Comparison of ENCODE assay signal across 17 cellular contexts in genomic region chr6:311679-312220, GRCh38. TPM values are rescaled to one million over a fixed set of nuclear protein-coding genes. Genes with fewer than 3 reads are reported as not detected.
DNase-seq lines count a peak whose midpoint lies in the region; ATAC-seq and TF ChIP-seq lines count a peak whose summit lies in the region.
"Had no signal": no experiment of that assay in that cellular context is flagged by ENCODE, and none has a peak within 500 bp of the region (broad histone marks: within the 10 kb centered on the region; RNA-seq: fewer than 3 reads in every experiment).

No MANE protein-coding gene starts in this region.

- H3K4me3 ChIP-seq in left ventricle myocardium inferior (no peak overlapping the region), spleen (no peak overlapping the region)
- H3K4me3 ChIP-seq: dorsolateral prefrontal cortex, ovary had no signal

- TF ChIP-seq CTCF in left ventricle myocardium inferior (IDR thresholded peaks at IDR 0.05; ENCODE audit: borderline replicate concordance) (no peak), spleen (IDR thresholded peaks at IDR 0.05 in 8 of 11, conservative IDR thresholded peaks at IDR 0.05 in 3 of 11) (no peak)

- TF ChIP-seq POLR2A in spleen (IDR thresholded peaks at IDR 0.05): no peak

- no peaks in the 10 kb centered on the region for H3K9me3 ChIP-seq in left ventricle myocardium inferior (replicated peaks)
- H3K9me3 ChIP-seq in spleen: no peaks in the 10 kb centered on the region
- H3K9me3 ChIP-seq: ovary had no signal

- DNase-seq in activated T-cell treated with anti-CD3 and anti-CD28 coated beads for 4 hours (peak; percentile 9), astrocyte of the hippocampus (ENCODE audit: low read depth, low spot score) (peak; percentile 16), left ventricle myocardium inferior (peak; percentile 63), spleen (peak; percentile 74), NK-92 (lab: John Stamatoyannopoulos, UW; ENCODE audit: unreplicated experiment) (no peak)
- DNase-seq in activated T-cell treated with anti-CD3 and anti-CD28 coated beads, Interleukin-2, amount 50 U/mL, for 48 hours: no peak
- DNase-seq: activated CD4-positive, alpha-beta memory T cell treated with anti-CD3 and anti-CD28 coated beads, Interleukin-2, amount 10 ng/mL, durations not matched to agents 7 days and 5 days; activated naive CD8-positive, alpha-beta T cell treated with anti-CD3 and anti-CD28 coated beads, Interleukin-2, amount 10 ng/mL, durations not matched to agents 7 days and 5 days; C1 segment of cervical spinal cord; dorsolateral prefrontal cortex; GDM1; NCI-H1930; small intestine; stimulated activated CD8-positive, alpha-beta memory T cell treated with anti-CD3 and anti-CD28 coated beads, Interleukin-4, amount 100 ng/mL, for 48 hours had no signal

- ATAC-seq in HG02588 (IDR thresholded peaks at IDR 0.05; ENCODE audit: unreplicated experiment) (no peak), GM21723 (IDR thresholded peaks at IDR 0.05; ENCODE audit: unreplicated experiment) (no peak)

- peaks cover 45% of the 10 kb centered on the region for H3K4me1 ChIP-seq in left ventricle myocardium inferior
- peaks cover 8 to 61% (median 47%) of the 10 kb centered on the region in 6 donors for H3K4me1 ChIP-seq in spleen

- H3K36me3 ChIP-seq in left ventricle myocardium inferior: no peaks in the 10 kb centered on the region
- H3K36me3 ChIP-seq in spleen: peaks cover 0 to 17% (median under 1%) of the 10 kb centered on the region in 6 donors
- H3K36me3 ChIP-seq: ovary had no signal

- 75 to 87% (median 76%) methylated on average over 17 of the region's 17 CpGs for WGBS in spleen, 5 donors

- H3K27me3 ChIP-seq in left ventricle myocardium inferior (ENCODE audit: low read depth): no peaks in the 10 kb centered on the region
- no peaks in the 10 kb centered on the region for H3K27me3 ChIP-seq in spleen (replicated peaks in 1 of 7)
- H3K27me3 ChIP-seq: ovary had no signal

- intact Hi-C loops in left ventricle myocardium inferior (cut with micrococcal nuclease) (no loop called here), spleen (cut with DNase I; ENCODE audit: low total_unique reads) (no loop called here)

- peak overlapping the region; percentile 42 for H3K27ac ChIP-seq in left ventricle myocardium inferior (replicated peaks)
- peak overlapping the region in 5 of 8 donors; percentile 31 to 79 (median 68) for H3K27ac ChIP-seq in spleen
- H3K27ac ChIP-seq: ovary had no signal

RNA-seq across cellular contexts. Expression of gene DUSP22, which starts 19.5 kb away (rescaled TPM):
- total RNA-seq in left ventricle myocardium inferior: 48.0 TPM
- 100 to 1,000 TPM in 1 of 7 donors, 10 to 100 TPM in 6; 60.5 to 120 (median 75.5) TPM for total RNA-seq in spleen
- 10 to 100 TPM; 41.2 to 65.7 (median 46.8) TPM for polyA plus RNA-seq in spleen

Comparison
In these comparisons a context has a peak if more than half of its experiments do, and no peak if none do; other contexts are left out.
1. DNase-seq: peak in activated T-cell treated with anti-CD3 and anti-CD28 coated beads for 4 hours (single experiment), astrocyte of the hippocampus (single experiment), left ventricle myocardium inferior (single experiment) and spleen (single experiment); none in activated T-cell treated with anti-CD3 and anti-CD28 coated beads, Interleukin-2, amount 50 U/mL, for 48 hours (0 of 2) and NK-92 (single experiment).